In the genomic region with DNA sequence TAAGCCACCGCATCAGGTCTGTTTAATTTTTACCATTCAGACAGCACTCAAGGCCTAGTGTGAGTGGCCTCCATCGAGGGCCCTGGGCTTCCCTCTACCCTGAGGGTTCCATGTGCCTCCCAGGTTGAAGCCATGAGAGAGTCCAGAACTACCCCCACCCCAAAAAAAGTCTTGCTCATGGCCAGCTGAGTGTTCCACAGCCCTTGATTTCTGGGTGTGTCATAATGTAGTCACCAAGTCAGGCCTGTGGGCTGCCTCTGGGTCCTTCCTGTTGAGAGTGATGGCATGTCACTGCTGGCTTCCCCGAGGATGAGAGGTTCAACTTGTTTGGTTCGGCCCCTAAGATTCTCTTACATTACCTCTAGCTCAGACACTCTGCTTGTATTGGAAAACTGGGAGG, we compare ENCODE assay signal across 1 cellular context.
TF ChIP-seq lines count a peak whose summit lies in the region.

No MANE protein-coding gene starts in this region.

TF ChIP-seq in WTC11, 78 proteins besides CTCF, POLR2A, EP300 and RAD21 (continued from another document):
- TF ChIP-seq, protein P1, sequence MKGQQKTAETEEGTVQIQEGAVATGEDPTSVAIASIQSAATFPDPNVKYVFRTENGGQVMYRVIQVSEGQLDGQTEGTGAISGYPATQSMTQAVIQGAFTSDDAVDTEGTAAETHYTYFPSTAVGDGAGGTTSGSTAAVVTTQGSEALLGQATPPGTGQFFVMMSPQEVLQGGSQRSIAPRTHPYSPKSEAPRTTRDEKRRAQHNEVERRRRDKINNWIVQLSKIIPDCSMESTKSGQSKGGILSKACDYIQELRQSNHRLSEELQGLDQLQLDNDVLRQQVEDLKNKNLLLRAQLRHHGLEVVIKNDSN (CRISPR knock-in tag; IDR thresholded peaks at IDR 0.05), result no peak
- no peak for TF ChIP-seq IRF2 (CRISPR knock-in tag; IDR thresholded peaks at IDR 0.05; ENCODE audit: borderline replicate concordance, low read depth)
- no peak for TF ChIP-seq HMGXB4 (CRISPR knock-in tag; IDR thresholded peaks at IDR 0.05)
- TF ChIP-seq, protein P2, sequence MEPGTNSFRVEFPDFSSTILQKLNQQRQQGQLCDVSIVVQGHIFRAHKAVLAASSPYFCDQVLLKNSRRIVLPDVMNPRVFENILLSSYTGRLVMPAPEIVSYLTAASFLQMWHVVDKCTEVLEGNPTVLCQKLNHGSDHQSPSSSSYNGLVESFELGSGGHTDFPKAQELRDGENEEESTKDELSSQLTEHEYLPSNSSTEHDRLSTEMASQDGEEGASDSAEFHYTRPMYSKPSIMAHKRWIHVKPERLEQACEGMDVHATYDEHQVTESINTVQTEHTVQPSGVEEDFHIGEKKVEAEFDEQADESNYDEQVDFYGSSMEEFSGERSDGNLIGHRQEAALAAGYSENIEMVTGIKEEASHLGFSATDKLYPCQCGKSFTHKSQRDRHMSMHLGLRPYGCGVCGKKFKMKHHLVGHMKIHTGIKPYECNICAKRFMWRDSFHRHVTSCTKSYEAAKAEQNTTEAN (CRISPR knock-in tag; IDR thresholded peaks at IDR 0.05), result no peak
- no peak for TF ChIP-seq RELA (CRISPR knock-in tag; IDR thresholded peaks at IDR 0.05; ENCODE audit: borderline replicate concordance)
- no peak for TF ChIP-seq TCF7 (CRISPR knock-in tag; IDR thresholded peaks at IDR 0.05; ENCODE audit: low read depth)
